ENCODE assay signal across 8 cellular contexts in the genomic region with DNA sequence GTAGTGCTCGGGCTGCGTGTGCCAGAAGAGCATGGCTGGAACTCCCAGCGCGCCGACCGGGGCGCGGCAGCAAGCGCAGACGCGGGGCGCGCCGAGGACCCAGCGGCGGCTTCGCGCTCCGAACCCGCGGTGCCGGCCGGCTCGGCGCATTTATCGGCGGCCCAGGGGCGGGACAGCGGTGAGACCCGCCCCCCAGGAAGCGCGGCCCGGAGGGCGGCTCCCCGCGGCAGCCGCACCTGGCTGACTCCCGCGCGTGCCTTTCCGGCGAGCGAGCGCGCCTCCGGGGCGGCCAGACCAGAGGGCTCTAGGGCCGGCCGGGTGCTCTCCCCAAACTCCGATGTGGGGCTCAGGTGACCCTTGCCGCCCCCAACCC. TPM values are rescaled to one million over a fixed set of nuclear protein-coding genes. Genes with fewer than 3 reads are reported as not detected.
DNase-seq lines count a peak whose midpoint lies in the region.

A gene with protein sequence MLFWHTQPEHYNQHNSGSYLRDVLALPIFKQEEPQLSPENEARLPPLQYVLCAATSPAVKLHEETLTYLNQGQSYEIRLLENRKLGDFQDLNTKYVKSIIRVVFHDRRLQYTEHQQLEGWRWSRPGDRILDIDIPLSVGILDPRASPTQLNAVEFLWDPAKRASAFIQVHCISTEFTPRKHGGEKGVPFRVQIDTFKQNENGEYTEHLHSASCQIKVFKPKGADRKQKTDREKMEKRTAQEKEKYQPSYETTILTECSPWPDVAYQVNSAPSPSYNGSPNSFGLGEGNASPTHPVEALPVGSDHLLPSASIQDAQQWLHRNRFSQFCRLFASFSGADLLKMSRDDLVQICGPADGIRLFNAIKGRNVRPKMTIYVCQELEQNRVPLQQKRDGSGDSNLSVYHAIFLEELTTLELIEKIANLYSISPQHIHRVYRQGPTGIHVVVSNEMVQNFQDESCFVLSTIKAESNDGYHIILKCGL (minus strand): TSS at position 126 of the 373 bp plus-strand sequence. CDS start 93 bp downstream, at position 33.

- POLR2A ChIA-PET in activated CD4-positive, alpha-beta T cell treated with anti-CD3 and anti-CD28 coated beads, Interleukin-2, amount 10 ng/mL, durations not matched to agents 7 days and 5 days (lab: Charles Lee): no interaction called here

- peaks cover 44% of the 10 kb centered on the region for H3K27me3 Mint-ChIP-seq in activated CD4-positive, alpha-beta T cell treated with anti-CD3 and anti-CD28 coated beads, Interleukin-2, amount 10 ng/mL, durations not matched to agents 7 days and 5 days

- peak within 1 kb of the TSS; percentile 57 for H3K4me3 Mint-ChIP-seq in activated CD4-positive, alpha-beta T cell treated with anti-CD3 and anti-CD28 coated beads, Interleukin-2, amount 10 ng/mL, durations not matched to agents 7 days and 5 days

- no peaks in the 10 kb centered on the region for H3K9me3 Mint-ChIP-seq in activated CD4-positive, alpha-beta T cell treated with anti-CD3 and anti-CD28 coated beads, Interleukin-2, amount 10 ng/mL, durations not matched to agents 7 days and 5 days

- CTCF ChIA-PET in activated CD4-positive, alpha-beta T cell treated with anti-CD3 and anti-CD28 coated beads, Interleukin-2, amount 10 ng/mL, durations not matched to agents 7 days and 5 days (lab: Charles Lee): no interaction called here

- peak; percentile 34 for DNase-seq in activated CD4-positive, alpha-beta T cell treated with anti-CD3 and anti-CD28 coated beads, Interleukin-2, amount 10 ng/mL, durations not matched to agents 7 days and 5 days
- DNase-seq in activated CD4-positive, alpha-beta T cell treated with anti-CD3 and anti-CD28 coated beads, Interleukin-2, amount 50 U/mL, for 4 hours: no peak
- DNase-seq in NCI-H1048 (lab: John Stamatoyannopoulos, UW) (peak; percentile 4), activated gamma-delta T cell treated with Interleukin-2 at 50 U/mL for 16 hours (peak; percentile 29), iPS-NIHi7 (ENCODE audit: extremely low spot score) (peak; percentile 85), pons (ENCODE audit: low spot score) (no peak), SKM-1 treated with dmso at 0.1 percent for 144 hours (lab: John Stamatoyannopoulos, UW; ENCODE audit: unreplicated experiment) (no peak)
- DNase-seq in stimulated activated CD8-positive, alpha-beta memory T cell treated with anti-CD3 and anti-CD28 coated beads, Interleukin-4, amount 100 ng/mL, for 48 hours: peak; percentile 43

- no peak within 1 kb of the TSS for H3K27ac Mint-ChIP-seq in activated CD4-positive, alpha-beta T cell treated with anti-CD3 and anti-CD28 coated beads, Interleukin-2, amount 10 ng/mL, durations not matched to agents 7 days and 5 days

- H3K4me1 Mint-ChIP-seq in activated CD4-positive, alpha-beta T cell treated with anti-CD3 and anti-CD28 coated beads, Interleukin-2, amount 10 ng/mL, durations not matched to agents 7 days and 5 days: peaks cover 6% of the 10 kb centered on the region

- H3K36me3 Mint-ChIP-seq in activated CD4-positive, alpha-beta T cell treated with anti-CD3 and anti-CD28 coated beads, Interleukin-2, amount 10 ng/mL, durations not matched to agents 7 days and 5 days (ENCODE audit: low read depth): no peaks in the 10 kb centered on the region

RNA-seq across cellular contexts. Expression of the gene that starts here (rescaled TPM):
- under 1 TPM; 0.02 TPM for total RNA-seq in activated CD4-positive, alpha-beta T cell treated with anti-CD3 and anti-CD28 coated beads, Interleukin-2, amount 10 ng/mL, durations not matched to agents 7 days and 5 days

Comparison
In these comparisons a context has a peak if more than half of its experiments do, and no peak if none do; other contexts are left out.
1. Peak in DNase-seq in activated CD4-positive, alpha-beta T cell treated with anti-CD3 and anti-CD28 coated beads, Interleukin-2, amount 10 ng/mL, durations not matched to agents 7 days and 5 days; RNA of the gene not detected or under 1 TPM.
2. DNase-seq: peak in NCI-H1048 (single experiment), activated gamma-delta T cell treated with Interleukin-2 at 50 U/mL for 16 hours (single experiment), iPS-NIHi7 (single experiment) and stimulated activated CD8-positive, alpha-beta memory T cell treated with anti-CD3 and anti-CD28 coated beads, Interleukin-4, amount 100 ng/mL, for 48 hours (single experiment); none in activated CD4-positive, alpha-beta T cell treated with anti-CD3 and anti-CD28 coated beads, Interleukin-2, amount 50 U/mL, for 4 hours (0 of 2), pons (single experiment) and SKM-1 treated with dmso at 0.1 percent for 144 hours (single experiment).